In genomic region chr10:47775361-47776231, GRCh38 we compare ENCODE assay signal across 8 cellular contexts. TPM values are rescaled to one million over a fixed set of nuclear protein-coding genes. Genes with fewer than 3 reads are reported as not detected.
DNase-seq lines count a peak whose midpoint lies in the region; ATAC-seq and TF ChIP-seq lines count a peak whose summit lies in the region.
"Not testable (repeated sequence)": the region's sequence is repeated elsewhere in the genome, so short reads cannot be mapped to it uniquely, and the experiment has no call there.

No MANE protein-coding gene starts in this region.

- not testable (repeated sequence) for H3K79me2 ChIP-seq in Karpas-422 (ENCODE audit: low read length); trophoblast cell (ENCODE audit: control insufficient read depth, insufficient read depth, low read length, poor library complexity)

- not testable (repeated sequence) for H2AFZ ChIP-seq in Karpas-422 (ENCODE audit: low read length); trophoblast cell (ENCODE audit: insufficient read depth, low read length, poor library complexity)

- H2BK12ac ChIP-seq in trophoblast cell (ENCODE audit: low read length), result not testable (repeated sequence)

- H3K36me3 Mint-ChIP-seq in WTC11, result not testable (repeated sequence)

- H3K18ac ChIP-seq in trophoblast cell (ENCODE audit: low read length), result not testable (repeated sequence)

- ATAC-seq in WTC11, result peak; percentile 98

- POLR2A ChIA-PET in WTC11 (lab: Charles Lee), result not testable (repeated sequence)

- H3K27ac ChIP-seq in Karpas-422 (ENCODE audit: low read length); dorsolateral prefrontal cortex; trophoblast cell (ENCODE audit: low read depth, low read length): not testable (repeated sequence)

- H3K4me3 Mint-ChIP-seq in WTC11, result not testable (repeated sequence)

- H3K9me3 ChIP-seq in Karpas-422 (ENCODE audit: low read length); trophoblast cell (ENCODE audit: insufficient read depth, low read depth, low read length): not testable (repeated sequence)

- not testable (repeated sequence) for H3K4me2 ChIP-seq in Karpas-422 (ENCODE audit: low read depth, low read length, poor library complexity, severe bottlenecking); trophoblast cell (ENCODE audit: low read length)

- not testable (repeated sequence) for H3K4ac ChIP-seq in trophoblast cell (ENCODE audit: low read depth, low read length)

- not testable (repeated sequence) for H3K14ac ChIP-seq in trophoblast cell (ENCODE audit: low read length)

- not testable (repeated sequence) for H3K27me3 Mint-ChIP-seq in WTC11 (ENCODE audit: low read depth)

- DNase-seq in ACHN (peak; percentile 74), GM12865 (ENCODE audit: low read depth) (peak; percentile 22), Karpas-422 (peak; percentile 67), NCI-H82 (lab: John Stamatoyannopoulos, UW) (peak; percentile 32), WTC11 (ENCODE audit: low spot score) (peak; percentile 42), dorsolateral prefrontal cortex (peak in 8 of 10 donors; percentile 16 to 71 (median 58)), iPS-NIHi11 (ENCODE audit: low spot score) (peak; percentile 38), trophoblast cell (peak; percentile 46 to 70)

- H3K27me3 ChIP-seq in Karpas-422 (ENCODE audit: low read length); dorsolateral prefrontal cortex; trophoblast cell (ENCODE audit: insufficient read depth, low read length): not testable (repeated sequence)

- not testable (repeated sequence) for H3K4me1 Mint-ChIP-seq in WTC11

- H3K9ac ChIP-seq in Karpas-422 (ENCODE audit: low read length); trophoblast cell (ENCODE audit: low read length): not testable (repeated sequence)

- CTCF ChIA-PET in WTC11 (lab: Charles Lee), result interaction anchor here (0.6 to 1.2 kb wide), 2 partner anchors 1219 to 1230 kb away, joined by 3 to 7 read pairs; partner anchors contain the start of gene GPRIN2

- WGBS in trophoblast cell (ENCODE audit: extremely low coverage, insufficient coverage, insufficient read length), result no CpG with 5 or more reads among the region's 6 CpGs

- in situ Hi-C loops in ACHN (cut with HindIII; ENCODE audit: low pct_ligation_motif_present, low pct_unique_long_range_greater_than_20kb, low sequenced_read_pairs), result not testable (repeated sequence)

- TF ChIP-seq CTCF in GM12865 (IDR thresholded peaks at IDR 0.05; ENCODE audit: insufficient read depth, low read depth, low read length, missing control alignments) (peak; percentile 7), dorsolateral prefrontal cortex (IDR thresholded peaks at IDR 0.05 in 54 of 56, conservative IDR thresholded peaks at IDR 0.05 in 2 of 56; ENCODE audit: low read depth in 1 of 56, partially characterized antibody in 56 of 56) (peak in 54 of 56 donors; percentile 25 to 66 (median 54))
- TF ChIP-seq CTCF in WTC11 (IDR thresholded peaks at IDR 0.05), result not testable (repeated sequence)

- H3K4me3 ChIP-seq in GM12865 (ENCODE audit: low read depth, low read length); Karpas-422 (ENCODE audit: low read length); dorsolateral prefrontal cortex; trophoblast cell (ENCODE audit: low read depth, low read length): not testable (repeated sequence)

- H3K27ac Mint-ChIP-seq in WTC11, result not testable (repeated sequence)

- intact Hi-C loops in dorsolateral prefrontal cortex (cut with DNase I), result not testable (repeated sequence)

- H3K9me2 ChIP-seq in Karpas-422 (replicated peaks; ENCODE audit: insufficient read depth, low read length), result not testable (repeated sequence)

- not testable (repeated sequence) for H4K91ac ChIP-seq in trophoblast cell (ENCODE audit: low read depth, low read length)

- H3K36me3 ChIP-seq in Karpas-422 (ENCODE audit: insufficient read depth, low read length); trophoblast cell (ENCODE audit: control insufficient read depth in 1 of 2, insufficient read depth in 2 of 2, low read length in 2 of 2): not testable (repeated sequence)

- H3K9me3 Mint-ChIP-seq in WTC11, result not testable (repeated sequence)

- H3K79me1 ChIP-seq in trophoblast cell (ENCODE audit: low read length), result not testable (repeated sequence)

- not testable (repeated sequence) for H2AK5ac ChIP-seq in trophoblast cell (ENCODE audit: low read length)

- not testable (repeated sequence) for H4K12ac ChIP-seq in trophoblast cell (ENCODE audit: low read depth, low read length)

- not testable (repeated sequence) for H3K23ac ChIP-seq in trophoblast cell (ENCODE audit: low read length)

- H4K8ac ChIP-seq in trophoblast cell (ENCODE audit: low read depth, low read length), result not testable (repeated sequence)

- not testable (repeated sequence) for H2BK5ac ChIP-seq in trophoblast cell (ENCODE audit: low read depth, low read length, poor library complexity)

- not testable (repeated sequence) for H4K20me1 ChIP-seq in Karpas-422 (ENCODE audit: insufficient read depth, low read depth, low read length)

- H3K4me1 ChIP-seq in Karpas-422 (ENCODE audit: low read length); trophoblast cell (ENCODE audit: control insufficient read depth in 1 of 2, insufficient read depth in 2 of 2, low read length in 2 of 2): not testable (repeated sequence)

- H2BK120ac ChIP-seq in trophoblast cell (ENCODE audit: insufficient read depth, low read length, poor library complexity), result not testable (repeated sequence)

RNA-seq across cellular contexts. Expression of gene SYT15B, which starts 12.2 kb away (rescaled TPM):
- 0.11 TPM in 1 of 2 replicates, not detected in the other for total RNA-seq in Karpas-422 (2014; rRNA removed; shearing (Covaris generic); ENCODE audit: low replicate concordance)
- 0.18 to 0.32 TPM (median 0.28 TPM) in 3 replicates for total RNA-seq in WTC11 (2021)
- 1 to 10 TPM in 94 of 120 experiments, under 1 TPM in 23, not detected in 3; 0.23 to 9.5 (median 2.0) TPM for total RNA-seq in dorsolateral prefrontal cortex
- 3.8 and 4.3 TPM in 2 replicates for polyA plus RNA-seq in trophoblast cell (2013)

Comparison
In these comparisons a context has a peak if more than half of its experiments do, and no peak if none do; other contexts are left out.
1. DNase-seq: peak in every context shown above with its lines; median percentile 74 in ACHN; 67 in Karpas-422; 58 in dorsolateral prefrontal cortex; 58 in trophoblast cell; 42 in WTC11; 38 in iPS-NIHi11; 32 in NCI-H82; 22 in GM12865.